ENCODE assay signal across 15 cellular contexts in genomic region chr7:25765110-25765509, GRCh38.
DNase-seq lines count a peak whose midpoint lies in the region; ATAC-seq and TF ChIP-seq lines count a peak whose summit lies in the region.
"Had no signal": no experiment of that assay in that cellular context is flagged by ENCODE, and none has a peak within 500 bp of the region (broad histone marks: within the 10 kb centered on the region; RNA-seq: fewer than 3 reads in every experiment).

No MANE protein-coding gene starts in this region.

- H3K36me3 ChIP-seq in psoas muscle (ENCODE audit: insufficient read depth in 1 of 2, low read depth in 1 of 2) (no peaks in the 10 kb centered on the region), tibial artery (no peaks in the 10 kb centered on the region)

- POLR2A ChIA-PET in activated CD8-positive, alpha-beta T cell treated with anti-CD3 and anti-CD28 coated beads for 36 hours (lab: Charles Lee): interaction anchor here (0.6 kb wide), 1 partner anchor 14 kb away, joined by 3 read pairs; no protein-coding TSS in a partner anchor

- DNase-seq in RPMI7951 (ENCODE audit: low read depth) (peak; percentile 5), epithelial cell of esophagus (ENCODE audit: low read depth) (peak; percentile 13), psoas muscle (no peak), tibial artery (no peak), mesenteric fat pad (ENCODE audit: low spot score) (no peak), HPDE6-E6E7 (ENCODE audit: extremely low spot score) (no peak)
- DNase-seq in activated CD8-positive, alpha-beta T cell treated with anti-CD3 and anti-CD28 coated beads for 36 hours: no peak
- DNase-seq: C1 segment of cervical spinal cord; Calu3; CD4-positive, alpha-beta T cell; DMS 273 treated with DMSO at 0.1 percent for 48 hours; GOT3; H9 had no signal

- peak overlapping the region; percentile 73 for H3K27ac ChIP-seq in psoas muscle
- peak overlapping the region; percentile 18 to 20 for H3K27ac ChIP-seq in tibial artery

- no peak overlapping the region for H3K4me3 ChIP-seq in epithelial cell of esophagus (ENCODE audit: low read length)
- no peak overlapping the region for H3K4me3 ChIP-seq in psoas muscle
- no peak overlapping the region for H3K4me3 ChIP-seq in tibial artery

- 75 to 100% (median 82%) methylated on average over 1 of the region's 1 CpG for WGBS in psoas muscle, 3 donors

- peaks cover 7% of the 10 kb centered on the region for H3K27me3 Mint-ChIP-seq in activated CD8-positive, alpha-beta T cell treated with anti-CD3 and anti-CD28 coated beads for 36 hours

- TF ChIP-seq CTCF in epithelial cell of esophagus (IDR thresholded peaks at IDR 0.05; ENCODE audit: insufficient read depth, low read depth, low read length, missing control alignments): no peak
- no peak for TF ChIP-seq CTCF in psoas muscle (IDR thresholded peaks at IDR 0.05)
- TF ChIP-seq CTCF in tibial artery (IDR thresholded peaks at IDR 0.05): no peak
- no peak for TF ChIP-seq CTCF in activated CD8-positive, alpha-beta T cell treated with anti-CD3 and anti-CD28 coated beads for 36 hours (IDR thresholded peaks at IDR 0.05)

- intact Hi-C loops in psoas muscle (cut with DNase I) (no loop called here), tibial artery (cut with DNase I; ENCODE audit: low total_unique reads) (no loop called here)
- intact Hi-C loops in activated CD8-positive, alpha-beta T cell treated with anti-CD3 and anti-CD28 coated beads for 36 hours (cut with micrococcal nuclease): no loop called here

- H3K4me3 Mint-ChIP-seq in activated CD8-positive, alpha-beta T cell treated with anti-CD3 and anti-CD28 coated beads for 36 hours: no peak overlapping the region
- H3K4me3 Mint-ChIP-seq: B cell; CD4-positive, alpha-beta T cell; H9 had no signal

- no peak overlapping the region for H3K27ac Mint-ChIP-seq in activated CD8-positive, alpha-beta T cell treated with anti-CD3 and anti-CD28 coated beads for 36 hours
- H3K27ac Mint-ChIP-seq: B cell; CD4-positive, alpha-beta T cell had no signal

- H3K4me1 ChIP-seq in psoas muscle (peaks cover 29% of the 10 kb centered on the region), tibial artery (peaks cover 0 to 15% (median under 1%) of the 10 kb centered on the region in 4 donors)

- H3K27me3 ChIP-seq in psoas muscle (ENCODE audit: insufficient read depth in 3 of 3, low read length in 2 of 3) (no peaks in the 10 kb centered on the region), tibial artery (no peaks in the 10 kb centered on the region)

- H3K9me3 Mint-ChIP-seq in activated CD8-positive, alpha-beta T cell treated with anti-CD3 and anti-CD28 coated beads for 36 hours: no peaks in the 10 kb centered on the region
- H3K9me3 Mint-ChIP-seq: CD4-positive, alpha-beta T cell had no signal

- H3K9me3 ChIP-seq in psoas muscle (no peaks in the 10 kb centered on the region), tibial artery (no peaks in the 10 kb centered on the region)

- ATAC-seq in psoas muscle: peak in 3 of 4 donors; percentile 28 to 40 (median 38)
- ATAC-seq in activated CD8-positive, alpha-beta T cell treated with anti-CD3 and anti-CD28 coated beads for 36 hours: no peak
- ATAC-seq: HepG2 had no signal

- CTCF ChIA-PET in activated CD8-positive, alpha-beta T cell treated with anti-CD3 and anti-CD28 coated beads for 36 hours (lab: Charles Lee): interaction anchor here (0.9 to 1.4 kb wide), 2 partner anchors 14 to 21 kb away, joined by 3 read pairs; no protein-coding TSS in a partner anchor

- H3K4me1 Mint-ChIP-seq in activated CD8-positive, alpha-beta T cell treated with anti-CD3 and anti-CD28 coated beads for 36 hours (ENCODE audit: low read depth): no peaks in the 10 kb centered on the region
- H3K4me1 Mint-ChIP-seq: B cell had no signal

- H3K36me3 Mint-ChIP-seq in activated CD8-positive, alpha-beta T cell treated with anti-CD3 and anti-CD28 coated beads for 36 hours (ENCODE audit: low read depth): no peaks in the 10 kb centered on the region

Comparison
In these comparisons a context has a peak if more than half of its experiments do, and no peak if none do; other contexts are left out.
1. DNase-seq: peak in RPMI7951 (single experiment) and epithelial cell of esophagus (single experiment); none in psoas muscle (0 of 2), tibial artery (0 of 2), activated CD8-positive, alpha-beta T cell treated with anti-CD3 and anti-CD28 coated beads for 36 hours (single experiment), mesenteric fat pad (single experiment) and HPDE6-E6E7 (single experiment).